ENCODE assay signal across 1 cellular context in the genomic region with DNA sequence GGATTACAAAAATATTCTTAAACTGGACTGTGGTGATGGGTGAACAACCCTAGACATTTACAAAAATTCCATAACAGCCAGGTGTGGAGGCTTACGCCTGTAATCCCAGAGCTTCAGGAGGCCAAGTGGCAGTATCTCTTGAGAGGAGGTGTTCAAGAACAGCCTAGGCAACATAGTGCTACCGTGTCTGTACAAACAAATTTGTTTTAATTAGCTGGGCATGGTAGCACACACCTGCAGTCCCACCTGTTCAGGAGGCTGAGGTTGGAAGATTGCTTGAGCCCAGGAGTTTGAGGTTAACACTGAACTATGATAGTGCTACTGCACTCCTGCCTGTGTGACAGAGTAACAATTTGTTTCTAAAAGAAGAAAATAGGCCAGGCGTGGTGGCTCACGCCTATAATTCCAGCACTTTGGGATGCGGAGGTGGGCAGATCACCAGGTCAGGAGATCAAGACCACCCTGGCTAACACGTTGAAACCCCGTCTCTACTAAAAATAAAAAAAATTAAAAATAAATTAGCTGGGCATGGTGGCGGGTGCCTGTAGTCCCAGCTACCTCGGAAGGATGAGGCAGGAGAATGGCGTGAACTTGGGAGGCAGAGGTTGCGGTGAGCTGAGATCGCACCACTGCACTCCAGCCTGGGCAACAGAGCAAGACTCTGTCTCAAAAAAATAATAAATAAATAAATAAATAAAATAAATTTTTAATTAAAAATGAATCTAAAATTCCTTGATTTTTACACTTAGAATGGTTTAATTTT.
TF ChIP-seq lines count a peak whose summit lies in the region.

No MANE protein-coding gene starts in this region.

TF ChIP-seq in HEK293, 187 proteins besides CTCF, POLR2A, EP300 and RAD21 (continued from another document):
- TF ChIP-seq ZNF157 (tag by site-specific recombination; IDR thresholded peaks at IDR 0.05) = no peak
- TF ChIP-seq ZNF843 (tag by site-specific recombination; IDR thresholded peaks at IDR 0.05) = no peak
- TF ChIP-seq ZNF624 (tag by site-specific recombination; IDR thresholded peaks at IDR 0.05) = no peak
- TF ChIP-seq ZIC2 (tag by site-specific recombination; IDR thresholded peaks at IDR 0.05) = no peak
- TF ChIP-seq ZNF621 (tag by site-specific recombination; IDR thresholded peaks at IDR 0.05) = no peak
- no peak for TF ChIP-seq ZNF266 (tag by site-specific recombination; IDR thresholded peaks at IDR 0.05; ENCODE audit: low read depth)
- no peak for TF ChIP-seq ZFP41 (tag by site-specific recombination; IDR thresholded peaks at IDR 0.05; ENCODE audit: borderline replicate concordance)
- no peak for TF ChIP-seq ZNF391 (tag by site-specific recombination; IDR thresholded peaks at IDR 0.05; ENCODE audit: borderline replicate concordance, low read depth)
- TF ChIP-seq ZBTB17 (tag by site-specific recombination; IDR thresholded peaks at IDR 0.05) = no peak
